21 cellular contexts compared by ENCODE assay signal in the genomic region with DNA sequence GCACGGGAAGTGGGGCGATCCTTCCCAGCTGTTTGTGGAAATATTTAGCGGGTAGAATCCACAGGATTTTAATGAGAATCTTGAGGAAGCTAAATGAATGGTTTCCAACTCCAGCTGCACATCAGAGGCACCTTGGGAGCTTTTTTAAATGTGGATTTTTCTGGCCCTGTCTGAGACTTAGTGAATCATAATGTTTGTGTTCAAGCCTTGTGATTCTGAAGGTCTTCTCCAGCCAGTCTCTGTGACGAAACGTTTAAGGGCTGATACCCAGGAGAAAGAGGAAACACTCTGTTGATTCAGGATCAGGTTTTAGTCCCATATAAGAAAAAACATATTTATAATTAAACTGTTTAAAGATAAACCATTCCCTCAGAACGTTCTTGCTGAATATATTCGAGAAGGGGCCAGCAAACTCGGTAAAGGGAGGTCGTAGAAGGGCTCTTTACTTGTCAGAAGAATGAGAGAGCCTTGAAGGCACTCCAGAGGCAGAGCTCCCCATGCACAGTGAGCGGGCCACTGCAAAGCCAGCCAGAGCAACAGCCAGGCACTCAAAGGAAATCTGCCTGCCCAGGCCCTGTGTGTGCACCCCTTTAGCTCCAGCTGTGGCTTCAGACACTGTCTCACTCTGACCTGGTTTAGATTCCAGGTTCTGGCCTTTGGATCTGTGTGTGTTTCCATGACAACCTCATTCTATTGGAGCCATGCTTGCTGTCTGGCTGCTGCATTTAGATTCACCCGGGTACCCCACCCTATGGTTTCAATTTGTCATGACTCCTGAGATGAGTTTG.
DNase-seq lines count a peak whose midpoint lies in the region; ATAC-seq, FAIRE-seq and TF ChIP-seq lines count a peak whose summit lies in the region.
"Had no signal": no experiment of that assay in that cellular context is flagged by ENCODE, and none has a peak within 500 bp of the region (broad histone marks: within the 10 kb centered on the region; RNA-seq: fewer than 3 reads in every experiment).

No MANE protein-coding gene starts in this region.

- H2BK12ac ChIP-seq in mesenchymal stem cell (ENCODE audit: low read length in 2 of 2) = no peak overlapping the region

- TF ChIP-seq POLR2A in K562 (conservative IDR thresholded peaks at IDR 0.05) = no peak
- TF ChIP-seq POLR2A in gastrocnemius medialis (IDR thresholded peaks at IDR 0.05) = no peak

- H3K27me3 ChIP-seq in K562 (ENCODE audit: control insufficient read depth in 2 of 2, insufficient read depth in 2 of 2, low read length in 2 of 2) = no peaks in the 10 kb centered on the region
- H3K27me3 ChIP-seq in mesenchymal stem cell (ENCODE audit: control insufficient read depth in 1 of 2, insufficient read depth in 1 of 2, low read length in 2 of 2) = no peaks in the 10 kb centered on the region
- no peaks in the 10 kb centered on the region for H3K27me3 ChIP-seq in gastrocnemius medialis
- H3K27me3 ChIP-seq: upper lobe of left lung had no signal

- ATAC-seq in K562 = no peak
- ATAC-seq in gastrocnemius medialis = peak in 1 of 2 donors; percentile 66
- ATAC-seq: SK-N-SH treated with all-trans-retinoic acid at 6 μM for 48 hours had no signal

- FAIRE-seq in K562 (lab: Jason Lieb, UNC) = no peak
- FAIRE-seq: endometrium had no signal

- H2BK120ac ChIP-seq in mesenchymal stem cell (ENCODE audit: low read depth, low read length) = no peak overlapping the region

- intact Hi-C loops in K562 (cut with micrococcal nuclease) (no loop called here), gastrocnemius medialis (cut with DNase I; ENCODE audit: low total_unique reads) (no loop called here)

- H3K14ac ChIP-seq in mesenchymal stem cell (ENCODE audit: low read length in 2 of 2) = no peak overlapping the region

- WGBS in K562 (ENCODE audit: insufficient coverage, low coverage, missing lambda C conversion rate) = 34% methylated on average over 11 of the region's 11 CpGs
- WGBS in mesenchymal stem cell = 98% methylated on average over 10 of the region's 11 CpGs

- in situ Hi-C loops in K562 (cut with MboI) (no loop called here), gastrocnemius medialis (cut with MboI; ENCODE audit: low sequenced_read_pairs in 4 of 4) (no loop called here), GM13976 (cut with MboI; ENCODE audit: low sequenced_read_pairs, unreplicated experiment) (no loop called here)

- H4K91ac ChIP-seq in mesenchymal stem cell (ENCODE audit: low read length) = no peak overlapping the region

- H2AFZ ChIP-seq in K562 (ENCODE audit: low read depth, low read length) (0 out of 2 replicates have a peak overlapping the region, but pooled peaks have one; percentile 16), mesenchymal stem cell (ENCODE audit: low read depth, low read length) (no peak overlapping the region)

- no peak overlapping the region for H2AK5ac ChIP-seq in mesenchymal stem cell (ENCODE audit: low read length, severe bottlenecking)

- TF ChIP-seq EP300 in K562 (IDR thresholded peaks at IDR 0.05; ENCODE audit: low read length) = no peak

- H3K9me3 ChIP-seq in K562 (replicated peaks; ENCODE audit: control insufficient read depth, insufficient read depth, low read depth, low read length) (no peaks in the 10 kb centered on the region), mesenchymal stem cell (ENCODE audit: control insufficient read depth, low read length) (peaks cover 9% of the 10 kb centered on the region), gastrocnemius medialis (no peaks in the 10 kb centered on the region)
- H3K9me3 ChIP-seq: Caco-2 had no signal

- no peak overlapping the region for H3K9ac ChIP-seq in K562 (ENCODE audit: insufficient read depth in 1 of 2, low read depth in 2 of 2, low read length in 2 of 2)
- peak overlapping the region; percentile 70 for H3K9ac ChIP-seq in mesenchymal stem cell (ENCODE audit: low read length)

- POLR2A ChIA-PET in K562 (lab: Yijun Ruan, JAX) = interaction anchor here (0.6 kb wide), 2 partner anchors 387 to 556 kb away, joined by 3 read pairs; no protein-coding TSS in a partner anchor

- no TSS peak for BruUV-seq in K562 (replicated peaks; lab: Mats Ljungman, UMichigan)

- no peak overlapping the region for H2BK15ac ChIP-seq in mesenchymal stem cell (ENCODE audit: low read depth, poor library complexity, severe bottlenecking)

- H2BK5ac ChIP-seq in mesenchymal stem cell (ENCODE audit: low read depth, low read length, poor library complexity, severe bottlenecking) = no peak overlapping the region

- no peak overlapping the region for H3K4ac ChIP-seq in mesenchymal stem cell (ENCODE audit: low read depth in 1 of 2, low read length in 2 of 2)

- H4K8ac ChIP-seq in mesenchymal stem cell (ENCODE audit: low read length) = no peak overlapping the region

- CTCF ChIA-PET in K562 (lab: Yijun Ruan, JAX; ENCODE audit: low intra/inter-chr PET ratio) = no interaction called here

- H3K79me2 ChIP-seq in K562 (ENCODE audit: control insufficient read depth, insufficient read depth, low read length) = no peaks in the 10 kb centered on the region

- no peak for TF ChIP-seq RAD21 in K562 (CRISPR knock-in tag; conservative IDR thresholded peaks at IDR 0.05 in 1 of 2, IDR thresholded peaks at IDR 0.05 in 1 of 2)

- no peaks in the 10 kb centered on the region for H3K79me1 ChIP-seq in mesenchymal stem cell (replicated peaks; ENCODE audit: low read length, poor library complexity, severe bottlenecking)

- no peak overlapping the region for H3K4me3 ChIP-seq in K562
- no peak overlapping the region for H3K4me3 ChIP-seq in fibroblast of the aortic adventitia (ENCODE audit: low read depth, low read length)
- no peak overlapping the region for H3K4me3 ChIP-seq in mesenchymal stem cell (ENCODE audit: insufficient read depth in 1 of 2, low read depth in 1 of 2, low read length in 2 of 2)
- no peak overlapping the region for H3K4me3 ChIP-seq in gastrocnemius medialis
- H3K4me3 ChIP-seq: upper lobe of left lung had no signal

- H3K23ac ChIP-seq in mesenchymal stem cell (ENCODE audit: low read length in 2 of 2) = no peak overlapping the region

- no peak overlapping the region for H3K18ac ChIP-seq in mesenchymal stem cell (ENCODE audit: low read depth in 1 of 2, low read length in 2 of 2)

- H3K9me1 ChIP-seq in K562 (ENCODE audit: control insufficient read depth, insufficient read depth, low read length) = no peaks in the 10 kb centered on the region

- H3K36me3 ChIP-seq in K562 (ENCODE audit: control insufficient read depth, insufficient read depth, low read length) = no peaks in the 10 kb centered on the region
- no peaks in the 10 kb centered on the region for H3K36me3 ChIP-seq in mesenchymal stem cell (ENCODE audit: control insufficient read depth in 1 of 2, insufficient read depth in 2 of 2, low read depth in 1 of 2, low read length in 2 of 2)
- H3K36me3 ChIP-seq in gastrocnemius medialis = no peaks in the 10 kb centered on the region
- H3K36me3 ChIP-seq: upper lobe of left lung had no signal

- H3K27ac ChIP-seq in K562 (ENCODE audit: extremely low read depth, low read depth, low read length) = no peak overlapping the region
- H3K27ac ChIP-seq in mesenchymal stem cell (ENCODE audit: low read length, poor library complexity, severe bottlenecking) = no peak overlapping the region
- H3K27ac ChIP-seq in gastrocnemius medialis = peak overlapping the region in 3 of 4 donors; percentile 22 to 42 (median 32)
- H3K27ac ChIP-seq: upper lobe of left lung had no signal

- no peak overlapping the region for H3K4me2 ChIP-seq in K562 (ENCODE audit: insufficient read depth, low read length)
- no peak overlapping the region for H3K4me2 ChIP-seq in mesenchymal stem cell (ENCODE audit: low read length, poor library complexity, severe bottlenecking)

- no peaks in the 10 kb centered on the region for H4K20me1 ChIP-seq in K562 (replicated peaks; ENCODE audit: control insufficient read depth, insufficient read depth, low read length)

- TF ChIP-seq CTCF in K562 (IDR thresholded peaks at IDR 0.05 in 2 of 3, conservative IDR thresholded peaks at IDR 0.05 in 1 of 3; ENCODE audit: insufficient read depth in 2 of 3, low read depth in 1 of 3, low read length in 3 of 3) = no peak
- no peak for TF ChIP-seq CTCF in fibroblast of the aortic adventitia (IDR thresholded peaks at IDR 0.05; ENCODE audit: insufficient read depth, low read length)
- TF ChIP-seq CTCF in gastrocnemius medialis (IDR thresholded peaks at IDR 0.05 in 4 of 5, conservative IDR thresholded peaks at IDR 0.05 in 1 of 5) = no peak
- TF ChIP-seq CTCF in GM13976 (IDR thresholded peaks at IDR 0.05; ENCODE audit: borderline replicate concordance, control extremely low read depth, extremely low read depth, insufficient read depth, missing control alignments) = no peak

- DNase-seq in K562 (ENCODE audit: extremely low read depth in 1 of 4, low spot score in 3 of 4) (no peak), fibroblast of the aortic adventitia (ENCODE audit: low read depth) (peak; percentile 65), mesenchymal stem cell (no peak), gastrocnemius medialis (no peak), activated T-cell treated with anti-CD3 and anti-CD28 coated beads for 4 hours (no peak), NCI-H2081 treated with DMSO at 0.1 percent for 48 hours (lab: John Stamatoyannopoulos, UW) (no peak), GM13976 (ENCODE audit: low spot score) (no peak)
- DNase-seq: activated CD8-positive, alpha-beta memory T cell treated with anti-CD3 and anti-CD28 coated beads for 24 hours; activated effector memory CD4-positive, alpha-beta T cell treated with anti-CD3 and anti-CD28 coated beads, Interleukin-2, amount 50 U/mL, for 16 hours; activated T-cell treated with anti-CD3 and anti-CD28 coated beads, Interleukin-2, amount 50 U/mL, for 1 hour; C1 segment of cervical spinal cord; Caco-2; DMS79; GF-D8; NCI-H1417; NCI-H2107; OCI-M1; stimulated activated CD4-positive, alpha-beta T cell treated with anti-CD3 and anti-CD28 coated beads, Interleukin-2, amount 100 ng/mL, for 24 hours; upper lobe of left lung had no signal

- H3K4me1 ChIP-seq in K562 (replicated peaks in 1 of 2; ENCODE audit: control insufficient read depth in 2 of 2, insufficient read depth in 2 of 2, low read length in 2 of 2) (no peaks in the 10 kb centered on the region; a peak in 1 of 5 replicates), mesenchymal stem cell (ENCODE audit: control insufficient read depth, insufficient read depth, low read depth, low read length) (no peaks in the 10 kb centered on the region), gastrocnemius medialis (no peaks in the 10 kb centered on the region)
- H3K4me1 ChIP-seq: Caco-2, upper lobe of left lung had no signal

TF ChIP-seq in K562, 482 proteins besides CTCF, POLR2A, EP300 and RAD21 (continues in another document):
- TF ChIP-seq ZNF445 (CRISPR knock-in tag; IDR thresholded peaks at IDR 0.05; ENCODE audit: low read depth) = no peak

Comparison
In these comparisons a context has a peak if more than half of its experiments do, and no peak if none do; other contexts are left out.
1. H3K27ac ChIP-seq: peak in gastrocnemius medialis (3 of 4); none in K562 (single experiment) and mesenchymal stem cell (single experiment).